20 cellular contexts compared by ENCODE assay signal in genomic region chr18:36365836-36366775, GRCh38.
A peak's percentile ranks its signal among the peaks of the same experiment; 100 is the strongest.
DNase-seq lines count a peak whose midpoint lies in the region; ATAC-seq and TF ChIP-seq lines count a peak whose summit lies in the region.
"Had no signal": no experiment of that assay in that cellular context is flagged by ENCODE, and none has a peak within 500 bp of the region (broad histone marks: within the 10 kb centered on the region; RNA-seq: fewer than 3 reads in every experiment).

No MANE protein-coding gene starts in this region.

- TF ChIP-seq CTCF in adrenal gland (IDR thresholded peaks at IDR 0.05) (no peak), gastrocnemius medialis (IDR thresholded peaks at IDR 0.05 in 4 of 5, conservative IDR thresholded peaks at IDR 0.05 in 1 of 5) (no peak)

- DNase-seq in NK-92 treated with Interleukin-12 subunit alpha and Interleukin-12 subunit beta, amount 100 ng/mL, for 24 hours (lab: John Stamatoyannopoulos, UW): peak; percentile 18
- DNase-seq in NK-92 (lab: John Stamatoyannopoulos, UW; ENCODE audit: unreplicated experiment) (no peak), adrenal gland (peak in 3 of 7 donors; percentile 46 to 49 (median 47)), gastrocnemius medialis (no peak), 8988T (no peak)
- no peak for DNase-seq in activated T-cell treated with anti-CD3 and anti-CD28 coated beads, Interleukin-2, amount 50 U/mL, for 1 hour
- DNase-seq: activated CD4-positive, alpha-beta T cell treated with anti-CD3 and anti-CD28 coated beads, Interleukin-2, amount 10 ng/mL, durations not matched to agents 24 days and 14 days; activated naive CD4-positive, alpha-beta T cell treated with anti-CD3 and anti-CD28 coated beads, Interleukin-2, amount 50 U/mL, for 16 hours; CD4-positive, alpha-beta memory T cell; central memory CD4-positive, alpha-beta T cell; dermis blood vessel endothelial cell; KG1; NCI-H146; NCI-H2171; NCI-H526; stimulated activated CD4-positive, alpha-beta T cell treated with anti-CD3 and anti-CD28 coated beads, Interleukin-15, amount 100 ng/mL, for 24 hours; WERI-Rb-1 had no signal

- TF ChIP-seq POLR2A in adrenal gland (IDR thresholded peaks at IDR 0.05): no peak
- no peak for TF ChIP-seq POLR2A in gastrocnemius medialis (IDR thresholded peaks at IDR 0.05)

- intact Hi-C loops in adrenal gland (cut with DNase I): no loop called here
- intact Hi-C loops in gastrocnemius medialis (cut with DNase I; ENCODE audit: low total_unique reads): no loop called here

- in situ Hi-C loops in gastrocnemius medialis (cut with MboI; ENCODE audit: low sequenced_read_pairs in 4 of 4): no loop called here

- ATAC-seq in GM21619 (IDR thresholded peaks at IDR 0.05; ENCODE audit: unreplicated experiment) (peak; percentile 56), gastrocnemius medialis (peak; percentile 69 to 71), GM18861 (IDR thresholded peaks at IDR 0.05; ENCODE audit: unreplicated experiment) (no peak)

- H3K4me1 ChIP-seq in adrenal gland (replicated peaks in 1 of 2) (peaks cover 17 to 22% of the 10 kb centered on the region in 2 donors), gastrocnemius medialis (peaks cover 5 to 7% of the 10 kb centered on the region in 2 donors)
- H3K4me1 ChIP-seq: tibial nerve had no signal

- H3K27me3 ChIP-seq in adrenal gland: no peaks in the 10 kb centered on the region
- H3K27me3 ChIP-seq in gastrocnemius medialis: no peaks in the 10 kb centered on the region
- H3K27me3 ChIP-seq: tibial nerve had no signal

- H3K36me3 ChIP-seq in adrenal gland (replicated peaks in 1 of 2) (no peaks in the 10 kb centered on the region), gastrocnemius medialis (no peaks in the 10 kb centered on the region)
- H3K36me3 ChIP-seq: tibial nerve, WERI-Rb-1 had no signal

- H3K9me3 ChIP-seq in adrenal gland (replicated peaks in 1 of 3) (no peaks in the 10 kb centered on the region), gastrocnemius medialis (no peaks in the 10 kb centered on the region)

- H3K4me3 ChIP-seq in adrenal gland (no peak overlapping the region), gastrocnemius medialis (no peak overlapping the region)
- H3K4me3 ChIP-seq: tibial nerve had no signal

- H3K27ac ChIP-seq in adrenal gland: peak overlapping the region; percentile 8 to 82 (median 66)
- H3K27ac ChIP-seq in gastrocnemius medialis: no peak overlapping the region
- H3K27ac ChIP-seq: tibial nerve, WERI-Rb-1 had no signal

- 78 to 80% (median 80%) methylated on average over 7 of the region's 7 CpGs for WGBS in adrenal gland, 4 donors

Comparison
In these comparisons a context has a peak if more than half of its experiments do, and no peak if none do; other contexts are left out.
1. H3K27ac ChIP-seq: peak in adrenal gland (5 of 5); none in gastrocnemius medialis (0 of 4).